In the genomic region with DNA sequence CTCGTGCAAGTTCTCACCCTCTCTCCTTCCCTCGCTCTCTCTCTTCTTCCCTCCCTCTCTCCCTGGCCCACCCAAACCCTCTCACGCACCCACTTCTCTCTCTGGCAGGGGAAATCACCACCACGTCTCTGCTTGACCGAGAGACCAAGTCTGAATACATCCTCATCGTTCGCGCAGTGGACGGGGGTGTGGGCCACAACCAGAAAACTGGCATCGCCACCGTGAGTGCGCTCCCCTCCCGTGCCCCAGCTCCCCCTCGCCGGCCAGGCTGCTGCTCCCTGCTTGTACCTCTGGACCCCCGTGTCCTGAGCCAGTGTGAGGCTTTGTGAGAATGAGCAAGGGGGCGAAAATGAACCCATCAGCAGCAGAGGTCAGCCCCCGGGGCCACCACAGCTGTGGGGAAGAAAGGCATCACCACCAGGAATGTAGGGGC, we compare ENCODE assay signal across 11 cellular contexts. TPM values are rescaled to one million over a fixed set of nuclear protein-coding genes. Genes with fewer than 3 reads are reported as not detected.
A peak's percentile ranks its signal among the peaks of the same experiment; 100 is the strongest.
DNase-seq lines count a peak whose midpoint lies in the region; ATAC-seq and TF ChIP-seq lines count a peak whose summit lies in the region.
"Had no signal": no experiment of that assay in that cellular context is flagged by ENCODE, and none has a peak within 500 bp of the region (broad histone marks: within the 10 kb centered on the region; RNA-seq: fewer than 3 reads in every experiment).

No MANE protein-coding gene starts in this region.

- peak; percentile 11 for ATAC-seq in GM18909 (IDR thresholded peaks at IDR 0.05; ENCODE audit: poor library complexity, unreplicated experiment)
- peak; percentile 28 for ATAC-seq in HG03196 (IDR thresholded peaks at IDR 0.05; ENCODE audit: unreplicated experiment)
- no peak for ATAC-seq in HG03571 (IDR thresholded peaks at IDR 0.05; ENCODE audit: unreplicated experiment)
- ATAC-seq in esophagus mucosa, result no peak

- peaks cover 51 to 65% (median 56%) of the 10 kb centered on the region in 10 experiments for H3K4me1 ChIP-seq in BLaER1 treated with 17β-estradiol and CSF1 and Interleukin-3, amounts not matched to agents 10 nM and 100 nM
- H3K4me1 ChIP-seq in esophagus squamous epithelium, result peaks cover 0 to 46% (median 9%) of the 10 kb centered on the region in 3 donors

- peak overlapping the region in 10 of 11 experiments; percentile 11 to 50 (median 32); a peak in 9 of 22 replicates for H3K9ac ChIP-seq in BLaER1 treated with 17β-estradiol and CSF1 and Interleukin-3, amounts not matched to agents 10 nM and 100 nM

- H3K27ac ChIP-seq in BLaER1 treated with 17β-estradiol and CSF1 and Interleukin-3, amounts not matched to agents 10 nM and 100 nM, result peak overlapping the region in 9 of 11 experiments; percentile 21 to 76 (median 66); a peak in 16 of 22 replicates
- peak overlapping the region in 3 of 4 donors; percentile 14 to 73 (median 30) for H3K27ac ChIP-seq in esophagus squamous epithelium

- no peaks in the 10 kb centered on the region for H3K36me3 ChIP-seq in BLaER1 treated with 17β-estradiol and CSF1 and Interleukin-3, amounts not matched to agents 10 nM and 100 nM
- no peaks in the 10 kb centered on the region for H3K36me3 ChIP-seq in esophagus squamous epithelium

- H3K4me3 ChIP-seq in BLaER1 treated with 17β-estradiol and CSF1 and Interleukin-3, amounts not matched to agents 10 nM and 100 nM, result peak overlapping the region in 3 of 10 experiments; percentile 7 to 41 (median 9); a peak in 4 of 20 replicates
- H3K4me3 ChIP-seq in esophagus squamous epithelium, result peak overlapping the region in 1 of 4 donors; percentile 3

- 63 to 91% methylated on average over 11 to 13 of the region's 18 CpGs for WGBS in esophagus squamous epithelium, 2 donors

- H3K27me3 ChIP-seq in BLaER1 treated with 17β-estradiol and CSF1 and Interleukin-3, amounts not matched to agents 10 nM and 100 nM, result no peaks in the 10 kb centered on the region
- no peaks in the 10 kb centered on the region for H3K27me3 ChIP-seq in esophagus squamous epithelium

- no peak for TF ChIP-seq POLR2A in esophagus squamous epithelium (IDR thresholded peaks at IDR 0.05)

- no peak for TF ChIP-seq CTCF in esophagus squamous epithelium (IDR thresholded peaks at IDR 0.05)

- peak overlapping the region; percentile 63 to 91 (median 78) for H3K4me2 ChIP-seq in BLaER1 treated with 17β-estradiol and CSF1 and Interleukin-3, amounts not matched to agents 10 nM and 100 nM

- no peaks in the 10 kb centered on the region for H4K20me1 ChIP-seq in BLaER1 treated with 17β-estradiol and CSF1 and Interleukin-3, amounts not matched to agents 10 nM and 100 nM

- DNase-seq in esophagus squamous epithelium (lab: John Stamatoyannopoulos, UW) (no peak), retina (no peak), posterior vena cava (ENCODE audit: low spot score) (no peak)
- DNase-seq: foreskin fibroblast; NCI-H2029; stimulated activated CD4-positive, alpha-beta T cell treated with anti-CD3 and anti-CD28 coated beads, Interleukin-2, amount 100 ng/mL, for 24 hours had no signal

- intact Hi-C loops in esophagus squamous epithelium (cut with DNase I) (no loop called here), posterior vena cava (cut with DNase I) (no loop called here)

- H3K9me3 ChIP-seq in BLaER1 treated with 17β-estradiol and CSF1 and Interleukin-3, amounts not matched to agents 10 nM and 100 nM (replicated peaks in 1 of 11), result peaks cover 0 to 8% (median 4%) of the 10 kb centered on the region in 11 experiments; a peak in 5 of 22 replicates
- no peaks in the 10 kb centered on the region for H3K9me3 ChIP-seq in esophagus squamous epithelium

RNA-seq across cellular contexts. Expression of a gene that starts 25.5 kb away (rescaled TPM):
- total RNA-seq in esophagus squamous epithelium (under 1 TPM in 2 of 4 donors, not detected in 2; under 0.01 to 0.15 TPM), posterior vena cava (under 1 TPM; 0.23 to 0.24 TPM), esophagus mucosa (not detected)

Comparison
In these comparisons a context has a peak if more than half of its experiments do, and no peak if none do; other contexts are left out.
1. ATAC-seq: peak in GM18909 (single experiment) and HG03196 (single experiment); none in HG03571 (single experiment) and esophagus mucosa (single experiment).